1 cellular context compared by ENCODE assay signal in genomic region chr16:70695351-70696070, GRCh38.
TF ChIP-seq lines count a peak whose summit lies in the region.

No MANE protein-coding gene starts in this region.

TF ChIP-seq in K562, 482 proteins besides CTCF, POLR2A, EP300 and RAD21 (continued from another document and continues in another):
- TF ChIP-seq, protein P1, sequence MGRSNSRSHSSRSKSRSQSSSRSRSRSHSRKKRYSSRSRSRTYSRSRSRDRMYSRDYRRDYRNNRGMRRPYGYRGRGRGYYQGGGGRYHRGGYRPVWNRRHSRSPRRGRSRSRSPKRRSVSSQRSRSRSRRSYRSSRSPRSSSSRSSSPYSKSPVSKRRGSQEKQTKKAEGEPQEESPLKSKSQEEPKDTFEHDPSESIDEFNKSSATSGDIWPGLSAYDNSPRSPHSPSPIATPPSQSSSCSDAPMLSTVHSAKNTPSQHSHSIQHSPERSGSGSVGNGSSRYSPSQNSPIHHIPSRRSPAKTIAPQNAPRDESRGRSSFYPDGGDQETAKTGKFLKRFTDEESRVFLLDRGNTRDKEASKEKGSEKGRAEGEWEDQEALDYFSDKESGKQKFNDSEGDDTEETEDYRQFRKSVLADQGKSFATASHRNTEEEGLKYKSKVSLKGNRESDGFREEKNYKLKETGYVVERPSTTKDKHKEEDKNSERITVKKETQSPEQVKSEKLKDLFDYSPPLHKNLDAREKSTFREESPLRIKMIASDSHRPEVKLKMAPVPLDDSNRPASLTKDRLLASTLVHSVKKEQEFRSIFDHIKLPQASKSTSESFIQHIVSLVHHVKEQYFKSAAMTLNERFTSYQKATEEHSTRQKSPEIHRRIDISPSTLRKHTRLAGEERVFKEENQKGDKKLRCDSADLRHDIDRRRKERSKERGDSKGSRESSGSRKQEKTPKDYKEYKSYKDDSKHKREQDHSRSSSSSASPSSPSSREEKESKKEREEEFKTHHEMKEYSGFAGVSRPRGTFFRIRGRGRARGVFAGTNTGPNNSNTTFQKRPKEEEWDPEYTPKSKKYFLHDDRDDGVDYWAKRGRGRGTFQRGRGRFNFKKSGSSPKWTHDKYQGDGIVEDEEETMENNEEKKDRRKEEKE (IDR thresholded peaks at IDR 0.05; ENCODE audit: borderline replicate concordance in 1 of 2, control insufficient read depth in 1 of 2, low read depth in 2 of 2, low read length in 1 of 2) = no peak
- TF ChIP-seq PYGO2 (tag; IDR thresholded peaks at IDR 0.05) (no peak), BACH1 (tag; IDR thresholded peaks at IDR 0.05) (no peak), ZBTB11 (CRISPR knock-in tag; IDR thresholded peaks at IDR 0.05) (peak in 1 of 3 experiments; percentile 88; a peak in 2 of 6 replicates), HDAC2 (IDR thresholded peaks at IDR 0.05) (peak; percentile 86), ZNF408 (CRISPR knock-in tag; IDR thresholded peaks at IDR 0.05; ENCODE audit: low read depth) (no peak), CREB3 (tag; conservative IDR thresholded peaks at IDR 0.05; ENCODE audit: low read depth) (no peak), SMARCA5 (IDR thresholded peaks at IDR 0.05) (no peak), HMGN3 (IDR thresholded peaks at IDR 0.05; ENCODE audit: borderline replicate concordance, extremely low read depth, insufficient read length, low read depth, low read length) (peak; percentile 92), CC2D1A (IDR thresholded peaks at IDR 0.05) (peak; percentile 39; the same call in 1 of the 2 replicates), ZEB2 (IDR thresholded peaks at IDR 0.05) (peak; percentile 45; the same call in 1 of the 2 replicates), U2AF1 (optimal IDR thresholded peaks at IDR 0.05; ENCODE audit: low read depth, low read length) (no peak), CTBP1 (IDR thresholded peaks at IDR 0.05; ENCODE audit: borderline replicate concordance) (peak; percentile 89), SAFB (IDR thresholded peaks at IDR 0.05; ENCODE audit: borderline replicate concordance, low read depth, low read length) (no peak), ZNF830 (CRISPR knock-in tag; IDR thresholded peaks at IDR 0.05) (no peak), FOXA3 (CRISPR knock-in tag; conservative IDR thresholded peaks at IDR 0.05 in 1 of 2, IDR thresholded peaks at IDR 0.05 in 1 of 2) (0 out of 4 replicates have a peak, but pooled peaks of 1 of the 2 experiments have one; percentile 57), GABPB1 (CRISPR knock-in tag; IDR thresholded peaks at IDR 0.05) (peak; percentile 43; the same call in 1 of the 2 replicates), PTRF (tag; IDR thresholded peaks at IDR 0.05) (no peak), HNRNPL (IDR thresholded peaks at IDR 0.05; ENCODE audit: low read depth, low read length) (peak; percentile 85; the same call in 1 of the 2 replicates), ZNF143 (CRISPR knock-in tag; IDR thresholded peaks at IDR 0.05) (no peak), CBX5 (IDR thresholded peaks at IDR 0.05; ENCODE audit: borderline replicate concordance, low read depth) (no peak), MTA2 (IDR thresholded peaks at IDR 0.05; ENCODE audit: low read depth) (peak; percentile 93), CBFA2T2 (conservative IDR thresholded peaks at IDR 0.05) (peak; percentile 94), ZNF175 (CRISPR knock-in tag; IDR thresholded peaks at IDR 0.05; ENCODE audit: low read depth) (no peak), ZNF444 (CRISPR knock-in tag; IDR thresholded peaks at IDR 0.05) (peak; percentile 79; the same call in 1 of the 2 replicates), SMARCA4 (IDR thresholded peaks at IDR 0.05) (peak; percentile 96), HLTF (IDR thresholded peaks at IDR 0.05) (peak; percentile 54; the same call in 1 of the 2 replicates), ZNF785 (CRISPR knock-in tag; IDR thresholded peaks at IDR 0.05) (no peak), KHSRP (IDR thresholded peaks at IDR 0.05) (no peak)
- TF ChIP-seq, protein P2, sequence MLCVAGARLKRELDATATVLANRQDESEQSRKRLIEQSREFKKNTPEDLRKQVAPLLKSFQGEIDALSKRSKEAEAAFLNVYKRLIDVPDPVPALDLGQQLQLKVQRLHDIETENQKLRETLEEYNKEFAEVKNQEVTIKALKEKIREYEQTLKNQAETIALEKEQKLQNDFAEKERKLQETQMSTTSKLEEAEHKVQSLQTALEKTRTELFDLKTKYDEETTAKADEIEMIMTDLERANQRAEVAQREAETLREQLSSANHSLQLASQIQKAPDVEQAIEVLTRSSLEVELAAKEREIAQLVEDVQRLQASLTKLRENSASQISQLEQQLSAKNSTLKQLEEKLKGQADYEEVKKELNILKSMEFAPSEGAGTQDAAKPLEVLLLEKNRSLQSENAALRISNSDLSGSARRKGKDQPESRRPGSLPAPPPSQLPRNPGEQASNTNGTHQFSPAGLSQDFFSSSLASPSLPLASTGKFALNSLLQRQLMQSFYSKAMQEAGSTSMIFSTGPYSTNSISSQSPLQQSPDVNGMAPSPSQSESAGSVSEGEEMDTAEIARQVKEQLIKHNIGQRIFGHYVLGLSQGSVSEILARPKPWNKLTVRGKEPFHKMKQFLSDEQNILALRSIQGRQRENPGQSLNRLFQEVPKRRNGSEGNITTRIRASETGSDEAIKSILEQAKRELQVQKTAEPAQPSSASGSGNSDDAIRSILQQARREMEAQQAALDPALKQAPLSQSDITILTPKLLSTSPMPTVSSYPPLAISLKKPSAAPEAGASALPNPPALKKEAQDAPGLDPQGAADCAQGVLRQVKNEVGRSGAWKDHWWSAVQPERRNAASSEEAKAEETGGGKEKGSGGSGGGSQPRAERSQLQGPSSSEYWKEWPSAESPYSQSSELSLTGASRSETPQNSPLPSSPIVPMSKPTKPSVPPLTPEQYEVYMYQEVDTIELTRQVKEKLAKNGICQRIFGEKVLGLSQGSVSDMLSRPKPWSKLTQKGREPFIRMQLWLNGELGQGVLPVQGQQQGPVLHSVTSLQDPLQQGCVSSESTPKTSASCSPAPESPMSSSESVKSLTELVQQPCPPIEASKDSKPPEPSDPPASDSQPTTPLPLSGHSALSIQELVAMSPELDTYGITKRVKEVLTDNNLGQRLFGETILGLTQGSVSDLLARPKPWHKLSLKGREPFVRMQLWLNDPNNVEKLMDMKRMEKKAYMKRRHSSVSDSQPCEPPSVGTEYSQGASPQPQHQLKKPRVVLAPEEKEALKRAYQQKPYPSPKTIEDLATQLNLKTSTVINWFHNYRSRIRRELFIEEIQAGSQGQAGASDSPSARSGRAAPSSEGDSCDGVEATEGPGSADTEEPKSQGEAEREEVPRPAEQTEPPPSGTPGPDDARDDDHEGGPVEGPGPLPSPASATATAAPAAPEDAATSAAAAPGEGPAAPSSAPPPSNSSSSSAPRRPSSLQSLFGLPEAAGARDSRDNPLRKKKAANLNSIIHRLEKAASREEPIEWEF (CRISPR knock-in tag; IDR thresholded peaks at IDR 0.05) = peak; percentile 81; the same call in 1 of the 2 replicates
- TF ChIP-seq, protein P3, sequence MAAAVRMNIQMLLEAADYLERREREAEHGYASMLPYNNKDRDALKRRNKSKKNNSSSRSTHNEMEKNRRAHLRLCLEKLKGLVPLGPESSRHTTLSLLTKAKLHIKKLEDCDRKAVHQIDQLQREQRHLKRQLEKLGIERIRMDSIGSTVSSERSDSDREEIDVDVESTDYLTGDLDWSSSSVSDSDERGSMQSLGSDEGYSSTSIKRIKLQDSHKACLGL (CRISPR knock-in tag; IDR thresholded peaks at IDR 0.05; ENCODE audit: borderline replicate concordance, poor library complexity, severe bottlenecking) = no peak
- TF ChIP-seq, protein P4, sequence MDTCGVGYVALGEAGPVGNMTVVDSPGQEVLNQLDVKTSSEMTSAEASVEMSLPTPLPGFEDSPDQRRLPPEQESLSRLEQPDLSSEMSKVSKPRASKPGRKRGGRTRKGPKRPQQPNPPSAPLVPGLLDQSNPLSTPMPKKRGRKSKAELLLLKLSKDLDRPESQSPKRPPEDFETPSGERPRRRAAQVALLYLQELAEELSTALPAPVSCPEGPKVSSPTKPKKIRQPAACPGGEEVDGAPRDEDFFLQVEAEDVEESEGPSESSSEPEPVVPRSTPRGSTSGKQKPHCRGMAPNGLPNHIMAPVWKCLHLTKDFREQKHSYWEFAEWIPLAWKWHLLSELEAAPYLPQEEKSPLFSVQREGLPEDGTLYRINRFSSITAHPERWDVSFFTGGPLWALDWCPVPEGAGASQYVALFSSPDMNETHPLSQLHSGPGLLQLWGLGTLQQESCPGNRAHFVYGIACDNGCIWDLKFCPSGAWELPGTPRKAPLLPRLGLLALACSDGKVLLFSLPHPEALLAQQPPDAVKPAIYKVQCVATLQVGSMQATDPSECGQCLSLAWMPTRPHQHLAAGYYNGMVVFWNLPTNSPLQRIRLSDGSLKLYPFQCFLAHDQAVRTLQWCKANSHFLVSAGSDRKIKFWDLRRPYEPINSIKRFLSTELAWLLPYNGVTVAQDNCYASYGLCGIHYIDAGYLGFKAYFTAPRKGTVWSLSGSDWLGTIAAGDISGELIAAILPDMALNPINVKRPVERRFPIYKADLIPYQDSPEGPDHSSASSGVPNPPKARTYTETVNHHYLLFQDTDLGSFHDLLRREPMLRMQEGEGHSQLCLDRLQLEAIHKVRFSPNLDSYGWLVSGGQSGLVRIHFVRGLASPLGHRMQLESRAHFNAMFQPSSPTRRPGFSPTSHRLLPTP (IDR thresholded peaks at IDR 0.05; ENCODE audit: borderline replicate concordance, extremely low read depth, insufficient read length) = no peak
- TF ChIP-seq, protein P5, sequence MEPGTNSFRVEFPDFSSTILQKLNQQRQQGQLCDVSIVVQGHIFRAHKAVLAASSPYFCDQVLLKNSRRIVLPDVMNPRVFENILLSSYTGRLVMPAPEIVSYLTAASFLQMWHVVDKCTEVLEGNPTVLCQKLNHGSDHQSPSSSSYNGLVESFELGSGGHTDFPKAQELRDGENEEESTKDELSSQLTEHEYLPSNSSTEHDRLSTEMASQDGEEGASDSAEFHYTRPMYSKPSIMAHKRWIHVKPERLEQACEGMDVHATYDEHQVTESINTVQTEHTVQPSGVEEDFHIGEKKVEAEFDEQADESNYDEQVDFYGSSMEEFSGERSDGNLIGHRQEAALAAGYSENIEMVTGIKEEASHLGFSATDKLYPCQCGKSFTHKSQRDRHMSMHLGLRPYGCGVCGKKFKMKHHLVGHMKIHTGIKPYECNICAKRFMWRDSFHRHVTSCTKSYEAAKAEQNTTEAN (CRISPR knock-in tag; IDR thresholded peaks at IDR 0.05) = no peak
